ENCODE assay signal across 28 cellular contexts in the genomic region with DNA sequence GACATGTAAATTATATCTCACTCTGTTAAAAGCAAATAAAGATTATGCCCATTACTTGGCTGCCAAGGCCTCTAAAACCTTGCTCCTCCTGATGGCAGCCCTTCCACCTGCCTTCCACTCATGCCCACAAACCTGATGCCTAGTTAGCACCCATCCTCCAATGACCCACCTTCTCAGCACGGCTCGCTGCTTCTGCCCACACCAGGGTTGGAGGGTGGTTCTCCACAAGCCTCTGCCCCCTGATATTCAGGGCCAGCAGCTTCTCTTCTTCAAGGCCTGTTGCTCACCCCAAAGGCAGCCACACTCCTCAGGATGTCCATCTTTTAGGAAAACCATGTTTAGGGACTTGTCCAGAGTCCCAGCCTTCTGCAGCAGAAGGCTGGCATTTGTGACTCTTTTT.
"Had no signal": no experiment of that assay in that cellular context is flagged by ENCODE, and none has a peak within 500 bp of the region (broad histone marks: within the 10 kb centered on the region; RNA-seq: fewer than 3 reads in every experiment).

No MANE protein-coding gene starts in this region.

- H3K4me3 ChIP-seq: breast epithelium, psoas muscle, sigmoid colon, tibial nerve, uterus had no signal

- H3K79me2 ChIP-seq: parathyroid adenoma had no signal

- H3K27ac ChIP-seq: breast epithelium, parathyroid adenoma, psoas muscle, sigmoid colon, tibial nerve, uterus, WERI-Rb-1 had no signal

- H3K9ac ChIP-seq: parathyroid adenoma had no signal

- H3K9me3 ChIP-seq: breast epithelium, psoas muscle, sigmoid colon, uterus had no signal

- H3K27me3 ChIP-seq: breast epithelium, sigmoid colon, tibial nerve, uterus had no signal

- DNase-seq: activated CD4-positive, alpha-beta memory T cell treated with anti-CD3 and anti-CD28 coated beads for 36 hours; activated CD4-positive, alpha-beta T cell treated with anti-CD3 and anti-CD28 coated beads, Interleukin-2, amount 10 ng/mL, durations not matched to agents 24 days and 14 days; activated gamma-delta T cell treated with Interleukin-2 at 50 U/mL for 16 hours; activated naive CD8-positive, alpha-beta T cell treated with anti-CD3 and anti-CD28 coated beads, Interleukin-2, amount 50 U/mL, for 24 hours; activated T-cell treated with anti-CD3 and anti-CD28 coated beads for 4 hours; amygdala; central memory CD4-positive, alpha-beta T cell; effector CD8-positive, alpha-beta T cell; left ventricle myocardium superior; mammary epithelial cell; midbrain; naive thymus-derived CD4-positive, alpha-beta T cell; nucleus accumbens; psoas muscle; sigmoid colon; small intestine; stimulated activated CD4-positive, alpha-beta T cell treated with anti-CD3 and anti-CD28 coated beads, Interleukin-1b, Interleukin-23, amount 100 ng/mL, for 48 hours; stimulated activated naive CD4-positive, alpha-beta T cell treated with Interleukin-2 at 50 U/mL for 16 hours; T-helper 9 cell; uterus; WERI-Rb-1 had no signal

- H3K4me1 ChIP-seq: breast epithelium, parathyroid adenoma, psoas muscle, uterus had no signal

- ATAC-seq: activated CD4-positive, CD25-positive, alpha-beta regulatory T cell treated with anti-CD3 and anti-CD28 coated beads, Interleukin-2, amount 50 U/mL, for 24 hours; activated naive CD8-positive, alpha-beta T cell treated with anti-CD3 and anti-CD28 coated beads, Interleukin-2, amount 50 U/mL, for 24 hours; activated T-helper 17 cell treated with anti-CD3 and anti-CD28 coated beads, Interleukin-2, amount 50 U/mL, for 72 hours; left ventricle myocardium superior; naive thymus-derived CD4-positive, alpha-beta T cell; psoas muscle had no signal

- H3K36me3 ChIP-seq: breast epithelium, sigmoid colon, tibial nerve, uterus, WERI-Rb-1 had no signal

- FAIRE-seq: frontal cortex, islet of Langerhans, small intestine had no signal
